Comparison of ENCODE assay signal across 10 cellular contexts in the genomic region with DNA sequence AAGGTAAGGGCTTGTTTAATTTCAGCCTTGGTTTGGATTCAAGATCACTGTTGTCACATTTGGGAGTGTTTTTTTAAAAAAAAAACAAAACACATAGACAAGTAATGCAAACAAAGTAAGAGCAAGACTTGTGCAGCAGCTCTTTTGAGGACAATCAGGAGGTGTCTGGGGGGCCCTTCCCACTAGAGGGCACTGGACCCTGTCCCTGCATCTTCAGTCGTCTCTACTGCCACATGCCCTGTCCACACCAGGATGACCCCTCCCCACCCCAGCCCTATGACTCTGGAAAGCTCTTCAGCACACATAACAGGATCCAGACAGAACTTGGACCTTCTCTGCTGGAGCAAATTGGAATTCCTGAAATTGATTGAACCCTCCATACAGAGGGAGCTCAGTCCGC.
A peak's percentile ranks its signal among the peaks of the same experiment; 100 is the strongest.
DNase-seq lines count a peak whose midpoint lies in the region; ATAC-seq, FAIRE-seq and TF ChIP-seq lines count a peak whose summit lies in the region.
"Had no signal": no experiment of that assay in that cellular context is flagged by ENCODE, and none has a peak within 500 bp of the region (broad histone marks: within the 10 kb centered on the region; RNA-seq: fewer than 3 reads in every experiment).

No MANE protein-coding gene starts in this region.

- H3K4me2 ChIP-seq in endothelial cell of umbilical vein (ENCODE audit: insufficient read depth, low read length) = peak overlapping the region; percentile 9

- peaks cover 17% of the 10 kb centered on the region for H3K4me1 ChIP-seq in endothelial cell of umbilical vein (ENCODE audit: control insufficient read depth, extremely low read depth, insufficient read depth, low read length)
- peaks cover 0 to 5% of the 10 kb centered on the region in 2 donors for H3K4me1 ChIP-seq in naive thymus-derived CD4-positive, alpha-beta T cell (ENCODE audit: control insufficient read depth in 2 of 2, insufficient read depth in 2 of 2, low read length in 2 of 2)

- TF ChIP-seq CTCF in CD4-positive, alpha-beta T cell (IDR thresholded peaks at IDR 0.05) = peak; percentile 11
- peak; percentile 55 to 73 for TF ChIP-seq CTCF in endothelial cell of umbilical vein (IDR thresholded peaks at IDR 0.05; ENCODE audit: extremely low read depth in 1 of 2, insufficient read depth in 1 of 2, low read depth in 1 of 2, low read length in 2 of 2)

- H3K27ac ChIP-seq in CD4-positive, alpha-beta T cell (ENCODE audit: low read depth, low read length) = no peak overlapping the region
- peak overlapping the region; percentile 96 for H3K27ac ChIP-seq in endothelial cell of umbilical vein (ENCODE audit: insufficient read depth, low read depth, low read length)
- no peak overlapping the region for H3K27ac ChIP-seq in naive thymus-derived CD4-positive, alpha-beta T cell (ENCODE audit: low read depth, low read length)

- no peaks in the 10 kb centered on the region for H3K9me1 ChIP-seq in endothelial cell of umbilical vein (replicated peaks; ENCODE audit: control insufficient read depth, extremely low read depth, insufficient read depth, low read length)

- peak overlapping the region; percentile 77 for H3K9ac ChIP-seq in endothelial cell of umbilical vein (replicated peaks; ENCODE audit: extremely low read depth, insufficient read depth, low read length)

- peak in 1 of 10 experiments; percentile 2 for DNase-seq in CD4-positive, alpha-beta T cell
- DNase-seq in OCI-M1 (lab: John Stamatoyannopoulos, UW) (peak; percentile 58), endothelial cell of umbilical vein (ENCODE audit: low read depth, low spot score) (peak; percentile 67), RCC 7860 (ENCODE audit: low spot score) (no peak), NCI-H1436 (lab: John Stamatoyannopoulos, UW) (no peak)
- peak in 1 of 9 donors; percentile 2 for DNase-seq in naive thymus-derived CD4-positive, alpha-beta T cell

- H3K27me3 Mint-ChIP-seq in CD4-positive, alpha-beta T cell = no peaks in the 10 kb centered on the region
- H3K27me3 Mint-ChIP-seq in naive thymus-derived CD4-positive, alpha-beta T cell = peaks cover 0 to 10% (median 5%) of the 10 kb centered on the region in 5 donors
- H3K27me3 Mint-ChIP-seq: IgD-negative memory B cell had no signal

- no peak for ATAC-seq in CD4-positive, alpha-beta T cell (ENCODE audit: poor library complexity)
- ATAC-seq in GM19043 (IDR thresholded peaks at IDR 0.05; ENCODE audit: low read depth, unreplicated experiment) = peak; percentile 52
- ATAC-seq in naive thymus-derived CD4-positive, alpha-beta T cell = peak; percentile 25
- ATAC-seq in GM21576 (IDR thresholded peaks at IDR 0.05; ENCODE audit: unreplicated experiment) = no peak

- H3K27me3 ChIP-seq in CD4-positive, alpha-beta T cell (ENCODE audit: control insufficient read depth, insufficient read depth, low read length) = no peaks in the 10 kb centered on the region
- no peaks in the 10 kb centered on the region for H3K27me3 ChIP-seq in endothelial cell of umbilical vein (ENCODE audit: control insufficient read depth in 2 of 2, insufficient read depth in 2 of 2, low read length in 2 of 2)
- no peaks in the 10 kb centered on the region for H3K27me3 ChIP-seq in naive thymus-derived CD4-positive, alpha-beta T cell (ENCODE audit: control insufficient read depth in 2 of 2, insufficient read depth in 2 of 2, low read length in 2 of 2)

- CTCF ChIA-PET in CD4-positive, alpha-beta T cell (lab: Charles Lee) = interaction anchor here (0.6 kb wide), 1 partner anchor 43 kb away, joined by 3 read pairs; no protein-coding TSS in a partner anchor
- CTCF ChIA-PET in endothelial cell of umbilical vein (lab: Charles Lee) = interaction anchor here (0.6 to 3.2 kb wide), 27 partner anchors 8 to 1646 kb away, joined by 3 to 35 read pairs (median 4); no protein-coding TSS in a partner anchor
- CTCF ChIA-PET in naive thymus-derived CD4-positive, alpha-beta T cell (lab: Charles Lee) = no interaction called here

- no peaks in the 10 kb centered on the region for H3K36me3 Mint-ChIP-seq in CD4-positive, alpha-beta T cell (ENCODE audit: low read depth)
- H3K36me3 Mint-ChIP-seq in naive thymus-derived CD4-positive, alpha-beta T cell = no peaks in the 10 kb centered on the region

- TF ChIP-seq POLR2A in endothelial cell of umbilical vein (IDR thresholded peaks at IDR 0.05; ENCODE audit: low read depth, low read length) = no peak

- H3K4me3 Mint-ChIP-seq in CD4-positive, alpha-beta T cell = no peak overlapping the region
- no peak overlapping the region for H3K4me3 Mint-ChIP-seq in naive thymus-derived CD4-positive, alpha-beta T cell
- H3K4me3 Mint-ChIP-seq: IgD-negative memory B cell had no signal

- H3K9me3 Mint-ChIP-seq in CD4-positive, alpha-beta T cell = no peaks in the 10 kb centered on the region
- H3K9me3 Mint-ChIP-seq in naive thymus-derived CD4-positive, alpha-beta T cell = no peaks in the 10 kb centered on the region
- H3K9me3 Mint-ChIP-seq: immature natural killer cell had no signal

- H2AFZ ChIP-seq in endothelial cell of umbilical vein (ENCODE audit: low read depth, low read length) = peak overlapping the region; percentile 16

- H3K27ac Mint-ChIP-seq in CD4-positive, alpha-beta T cell = peak overlapping the region; percentile 64
- H3K27ac Mint-ChIP-seq in naive thymus-derived CD4-positive, alpha-beta T cell = no peak overlapping the region
- H3K27ac Mint-ChIP-seq: IgD-negative memory B cell had no signal

- no TSS peak for BruUV-seq in endothelial cell of umbilical vein (replicated peaks; lab: Mats Ljungman, UMichigan)

- H3K4me3 ChIP-seq in endothelial cell of umbilical vein (replicated peaks in 1 of 3; ENCODE audit: insufficient read depth in 1 of 3, low read depth in 1 of 3, low read length in 3 of 3) = no peak overlapping the region
- no peak overlapping the region for H3K4me3 ChIP-seq in naive thymus-derived CD4-positive, alpha-beta T cell (ENCODE audit: low read length)

- no peaks in the 10 kb centered on the region for H3K36me3 ChIP-seq in endothelial cell of umbilical vein (ENCODE audit: control insufficient read depth in 2 of 2, extremely low read depth in 1 of 2, insufficient read depth in 2 of 2, low read length in 2 of 2)
- no peaks in the 10 kb centered on the region for H3K36me3 ChIP-seq in naive thymus-derived CD4-positive, alpha-beta T cell (ENCODE audit: control insufficient read depth in 2 of 3, insufficient read depth in 3 of 3, low read length in 3 of 3)

- intact Hi-C loops in CD4-positive, alpha-beta T cell (cut with DNase I, micrococcal nuclease) = no loop called here
- intact Hi-C loops in endothelial cell of umbilical vein (cut with micrococcal nuclease) = loop anchor here (1.0 to 5.0 kb wide), 8 partner anchors 43 to 1694 kb away; a partner anchor contains a TSS
- intact Hi-C loops in naive thymus-derived CD4-positive, alpha-beta T cell (cut with micrococcal nuclease) = loop anchor here (1.0 to 5.0 kb wide), 4 partner anchors 69 to 394 kb away; a partner anchor contains a TSS

- FAIRE-seq in endothelial cell of umbilical vein (lab: Jason Lieb, UNC) (peak; percentile 59), RCC 7860 (lab: Jason Lieb, UNC) (no peak)

- H3K9me3 ChIP-seq in CD4-positive, alpha-beta T cell (ENCODE audit: control insufficient read depth, low read length) = no peaks in the 10 kb centered on the region
- no peaks in the 10 kb centered on the region for H3K9me3 ChIP-seq in endothelial cell of umbilical vein (replicated peaks; ENCODE audit: control insufficient read depth, insufficient read depth, low read length)
- H3K9me3 ChIP-seq in naive thymus-derived CD4-positive, alpha-beta T cell (ENCODE audit: control insufficient read depth in 2 of 3, low read length in 3 of 3) = no peaks in the 10 kb centered on the region

- POLR2A ChIA-PET in CD4-positive, alpha-beta T cell (lab: Charles Lee) = interaction anchor here (0.9 kb wide), 1 partner anchor 319 kb away, joined by 3 read pairs; no protein-coding TSS in a partner anchor
- POLR2A ChIA-PET in endothelial cell of umbilical vein (lab: Charles Lee) = interaction anchor here (1.4 kb wide), 1 partner anchor 124 kb away, joined by 3 read pairs; no protein-coding TSS in a partner anchor
- POLR2A ChIA-PET in naive thymus-derived CD4-positive, alpha-beta T cell (lab: Charles Lee) = no interaction called here

- no peaks in the 10 kb centered on the region for H3K79me2 ChIP-seq in endothelial cell of umbilical vein (ENCODE audit: control insufficient read depth, insufficient read depth, low read length)

- no peaks in the 10 kb centered on the region for H4K20me1 ChIP-seq in endothelial cell of umbilical vein (replicated peaks; ENCODE audit: control insufficient read depth, extremely low read depth, insufficient read depth, low read length)

- dilution Hi-C loops in endothelial cell of umbilical vein (cut with MboI; ENCODE audit: extremely low pct_ligation_motif_present, low sequenced_read_pairs) = no loop called here

- peaks cover 31% of the 10 kb centered on the region for H3K4me1 Mint-ChIP-seq in CD4-positive, alpha-beta T cell (ENCODE audit: low read depth)
- H3K4me1 Mint-ChIP-seq in naive thymus-derived CD4-positive, alpha-beta T cell = peaks cover 6 to 24% (median 8%) of the 10 kb centered on the region in 7 donors
- H3K4me1 Mint-ChIP-seq: IgD-negative memory B cell had no signal

TF ChIP-seq in endothelial cell of umbilical vein, 7 proteins besides CTCF, POLR2A, EP300 and RAD21:
- TF ChIP-seq MYC (IDR thresholded peaks at IDR 0.05; ENCODE audit: low read depth, low read length) (no peak), EZH2 (IDR thresholded peaks at IDR 0.05; ENCODE audit: borderline replicate concordance, low read depth, low read length, severe bottlenecking) (no peak), GATA2 (IDR thresholded peaks at IDR 0.05; ENCODE audit: insufficient read depth, insufficient read length, low read depth, low read length) (no peak), JUN (IDR thresholded peaks at IDR 0.05; ENCODE audit: borderline replicate concordance, insufficient read depth, insufficient read length, low read depth) (no peak), POLR2AphosphoS5 (IDR thresholded peaks at IDR 0.05; ENCODE audit: insufficient read depth, low read depth, low read length) (no peak), FOS (IDR thresholded peaks at IDR 0.05; ENCODE audit: borderline replicate concordance, insufficient read depth, low read length) (no peak)
- TF ChIP-seq, protein P1, sequence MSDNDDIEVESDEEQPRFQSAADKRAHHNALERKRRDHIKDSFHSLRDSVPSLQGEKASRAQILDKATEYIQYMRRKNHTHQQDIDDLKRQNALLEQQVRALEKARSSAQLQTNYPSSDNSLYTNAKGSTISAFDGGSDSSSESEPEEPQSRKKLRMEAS (IDR thresholded peaks at IDR 0.05; ENCODE audit: insufficient read depth, insufficient read length) = no peak

Comparison
In these comparisons a context has a peak if more than half of its experiments do, and no peak if none do; other contexts are left out.
1. ATAC-seq: peak in GM19043 (single experiment) and naive thymus-derived CD4-positive, alpha-beta T cell (single experiment); none in CD4-positive, alpha-beta T cell (single experiment) and GM21576 (single experiment).
2. DNase-seq: peak in OCI-M1 (single experiment) and endothelial cell of umbilical vein (single experiment); none in RCC 7860 (single experiment) and NCI-H1436 (single experiment).
3. intact Hi-C loops: an anchor here in endothelial cell of umbilical vein (1.0 to 5.0 kb wide) and naive thymus-derived CD4-positive, alpha-beta T cell (1.0 to 5.0 kb wide); none called in CD4-positive, alpha-beta T cell.